1 cellular context compared by ENCODE assay signal in genomic region chr16:4315185-4316102, GRCh38.
TF ChIP-seq lines count a peak whose summit lies in the region.

GLIS2 (plus strand) TSS chr16:4316067; CDS start chr16:4332281, 16,214 bp downstream.

TF ChIP-seq in HepG2, 621 proteins besides CTCF, POLR2A, EP300 and RAD21 (continued from another document):
- TF ChIP-seq AHDC1 (CRISPR knock-in tag; IDR thresholded peaks at IDR 0.05; ENCODE audit: borderline replicate concordance) = no peak
- TF ChIP-seq RBFOX2 (IDR thresholded peaks at IDR 0.05; ENCODE audit: low read depth, low read length) = no peak
- TF ChIP-seq PATZ1 (CRISPR knock-in tag; IDR thresholded peaks at IDR 0.05) = peak; percentile 60
- TF ChIP-seq ZNF670 (CRISPR knock-in tag; IDR thresholded peaks at IDR 0.05; ENCODE audit: borderline replicate concordance) = no peak
- no peak for TF ChIP-seq SPEN (CRISPR knock-in tag; IDR thresholded peaks at IDR 0.05; ENCODE audit: low read depth)
- no peak for TF ChIP-seq ZBTB39 (CRISPR knock-in tag; IDR thresholded peaks at IDR 0.05)
- TF ChIP-seq CENPX (CRISPR knock-in tag; IDR thresholded peaks at IDR 0.05) = no peak
- peak; percentile 53; the same call in 1 of the 2 replicates for TF ChIP-seq EZH2 (conservative IDR thresholded peaks at IDR 0.05; ENCODE audit: low read depth, low read length)
- TF ChIP-seq ELF4 (CRISPR knock-in tag; IDR thresholded peaks at IDR 0.05; ENCODE audit: borderline replicate concordance) = no peak
- no peak for TF ChIP-seq THYN1 (CRISPR knock-in tag; IDR thresholded peaks at IDR 0.05; ENCODE audit: borderline replicate concordance, low read depth)
- TF ChIP-seq ZZZ3 (CRISPR knock-in tag; IDR thresholded peaks at IDR 0.05; ENCODE audit: borderline replicate concordance) = no peak
- TF ChIP-seq NRL (CRISPR knock-in tag; IDR thresholded peaks at IDR 0.05; ENCODE audit: borderline replicate concordance) = 0 out of 2 replicates have a peak, but pooled peaks have one; percentile 27
TF ChIP-seq in HepG2: peak in this region for 10.
